In the genomic region with DNA sequence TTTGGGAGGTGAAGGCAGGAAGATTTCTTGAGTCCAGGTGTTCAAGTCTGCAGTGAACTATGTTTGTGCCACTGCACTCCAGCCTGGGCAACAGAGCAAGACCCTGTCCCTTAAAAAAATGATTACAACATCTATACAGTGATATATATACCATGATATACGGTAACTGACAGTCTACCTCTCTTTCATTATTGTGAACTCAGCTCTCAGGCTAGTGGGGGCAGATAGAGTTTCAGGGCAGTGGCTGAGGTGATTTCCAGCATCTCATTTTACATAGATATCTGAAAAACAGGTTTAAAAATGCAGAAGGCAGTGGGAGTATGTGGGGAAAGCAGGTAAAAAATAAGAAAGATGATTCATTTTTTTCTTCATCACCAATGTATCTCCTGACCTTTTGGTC, we compare ENCODE assay signal across 25 cellular contexts. TPM values are rescaled to one million over a fixed set of nuclear protein-coding genes. Genes with fewer than 3 reads are reported as not detected.
DNase-seq lines count a peak whose midpoint lies in the region; ATAC-seq, FAIRE-seq and TF ChIP-seq lines count a peak whose summit lies in the region.
"Had no signal": no experiment of that assay in that cellular context is flagged by ENCODE, and none has a peak within 500 bp of the region (broad histone marks: within the 10 kb centered on the region; RNA-seq: fewer than 3 reads in every experiment).

No MANE protein-coding gene starts in this region.

- no peaks in the 10 kb centered on the region for H3K4me1 ChIP-seq in mesenchymal stem cell (ENCODE audit: control insufficient read depth, insufficient read depth, low read depth, low read length)
- H3K4me1 ChIP-seq in spleen: no peaks in the 10 kb centered on the region
- H3K4me1 ChIP-seq in kidney (ENCODE audit: control insufficient read depth in 1 of 2, insufficient read depth in 1 of 2, low read depth in 1 of 2, low read length in 2 of 2): no peaks in the 10 kb centered on the region
- H3K4me1 ChIP-seq: BLaER1, SJCRH30, tibial nerve had no signal

- no CpG with 5 or more reads among the region's 1 CpG for WGBS in mesenchymal stem cell
- 45 to 82% (median 58%) methylated on average over 1 of the region's 1 CpG for whole genome bisulfite sequencing in spleen, 5 donors

- H4K91ac ChIP-seq in mesenchymal stem cell (ENCODE audit: low read length): no peak overlapping the region

- H3K9me3 Mint-ChIP-seq in activated CD8-positive, alpha-beta T cell treated with anti-CD3 and anti-CD28 coated beads for 36 hours: no peaks in the 10 kb centered on the region
- H3K9me3 Mint-ChIP-seq in activated CD8-positive, alpha-beta T cell treated with anti-CD3 and anti-CD28 coated beads, Interleukin-2, amount 10 ng/mL, durations not matched to agents 7 days and 5 days (ENCODE audit: insufficient read depth): no peaks in the 10 kb centered on the region
- H3K9me3 Mint-ChIP-seq: IgD-negative memory B cell had no signal

- no peak overlapping the region for H2BK15ac ChIP-seq in mesenchymal stem cell (ENCODE audit: low read depth, poor library complexity, severe bottlenecking)

- no peak overlapping the region for H2BK5ac ChIP-seq in mesenchymal stem cell (ENCODE audit: low read depth, low read length, poor library complexity, severe bottlenecking)

- no peak overlapping the region for H2AK5ac ChIP-seq in mesenchymal stem cell (ENCODE audit: low read length, severe bottlenecking)

- no peak overlapping the region for H2AFZ ChIP-seq in mesenchymal stem cell (ENCODE audit: low read depth, low read length)

- peaks cover 3% of the 10 kb centered on the region for H3K4me1 Mint-ChIP-seq in activated CD8-positive, alpha-beta T cell treated with anti-CD3 and anti-CD28 coated beads for 36 hours (ENCODE audit: low read depth)
- no peaks in the 10 kb centered on the region for H3K4me1 Mint-ChIP-seq in activated CD8-positive, alpha-beta T cell treated with anti-CD3 and anti-CD28 coated beads, Interleukin-2, amount 10 ng/mL, durations not matched to agents 7 days and 5 days (ENCODE audit: low read depth)

- no peak overlapping the region for H3K18ac ChIP-seq in mesenchymal stem cell (ENCODE audit: low read depth in 1 of 2, low read length in 2 of 2)

- intact Hi-C loops in activated CD8-positive, alpha-beta T cell treated with anti-CD3 and anti-CD28 coated beads for 36 hours (cut with micrococcal nuclease): no loop called here
- intact Hi-C loops in spleen (cut with DNase I; ENCODE audit: low total_unique reads) (no loop called here), kidney (cut with DNase I) (no loop called here)

- FAIRE-seq in kidney (lab: Jason Lieb, UNC): no peak
- FAIRE-seq: endothelial cell of umbilical vein, frontal cortex had no signal

- TF ChIP-seq CTCF in activated CD8-positive, alpha-beta T cell treated with anti-CD3 and anti-CD28 coated beads for 36 hours (IDR thresholded peaks at IDR 0.05): no peak
- TF ChIP-seq CTCF in spleen (IDR thresholded peaks at IDR 0.05 in 8 of 11, conservative IDR thresholded peaks at IDR 0.05 in 3 of 11): no peak
- no peak for TF ChIP-seq CTCF in kidney (IDR thresholded peaks at IDR 0.05; ENCODE audit: borderline replicate concordance, extremely low read depth, insufficient read depth)

- H3K9me3 ChIP-seq in mesenchymal stem cell (ENCODE audit: control insufficient read depth, low read length): no peaks in the 10 kb centered on the region
- H3K9me3 ChIP-seq in spleen: no peaks in the 10 kb centered on the region
- no peaks in the 10 kb centered on the region for H3K9me3 ChIP-seq in kidney (ENCODE audit: control insufficient read depth in 1 of 2, low read length in 2 of 2)
- H3K9me3 ChIP-seq: BLaER1, SJCRH30, tibial nerve had no signal

- no peak overlapping the region for H4K8ac ChIP-seq in mesenchymal stem cell (ENCODE audit: low read length)

- H3K9ac ChIP-seq in mesenchymal stem cell (ENCODE audit: low read length) (no peak overlapping the region), kidney (ENCODE audit: low read length in 2 of 2) (no peak overlapping the region)
- H3K9ac ChIP-seq: BLaER1 had no signal

- H2BK12ac ChIP-seq in mesenchymal stem cell (ENCODE audit: low read length in 2 of 2): no peak overlapping the region

- no peaks in the 10 kb centered on the region for H3K36me3 Mint-ChIP-seq in activated CD8-positive, alpha-beta T cell treated with anti-CD3 and anti-CD28 coated beads for 36 hours (ENCODE audit: low read depth)
- H3K36me3 Mint-ChIP-seq in activated CD8-positive, alpha-beta T cell treated with anti-CD3 and anti-CD28 coated beads, Interleukin-2, amount 10 ng/mL, durations not matched to agents 7 days and 5 days (ENCODE audit: low read depth): no peaks in the 10 kb centered on the region
- H3K36me3 Mint-ChIP-seq: IgD-negative memory B cell had no signal

- H3K36me3 ChIP-seq in mesenchymal stem cell (ENCODE audit: control insufficient read depth in 1 of 2, insufficient read depth in 2 of 2, low read depth in 1 of 2, low read length in 2 of 2) (no peaks in the 10 kb centered on the region), spleen (no peaks in the 10 kb centered on the region), kidney (ENCODE audit: control insufficient read depth in 1 of 2, insufficient read depth in 2 of 2, low read length in 2 of 2) (no peaks in the 10 kb centered on the region)
- H3K36me3 ChIP-seq: BLaER1, SJCRH30, tibial nerve had no signal

- H3K27ac ChIP-seq in mesenchymal stem cell (ENCODE audit: low read length, poor library complexity, severe bottlenecking) (no peak overlapping the region), spleen (no peak overlapping the region), kidney (ENCODE audit: low read depth in 2 of 2, low read length in 2 of 2) (no peak overlapping the region)
- H3K27ac ChIP-seq: 22Rv1, BLaER1, SJCRH30, tibial nerve had no signal

- no peak overlapping the region for H3K4me3 Mint-ChIP-seq in activated CD8-positive, alpha-beta T cell treated with anti-CD3 and anti-CD28 coated beads for 36 hours
- no peak overlapping the region for H3K4me3 Mint-ChIP-seq in activated CD8-positive, alpha-beta T cell treated with anti-CD3 and anti-CD28 coated beads, Interleukin-2, amount 10 ng/mL, durations not matched to agents 7 days and 5 days
- H3K4me3 Mint-ChIP-seq: IgD-negative memory B cell had no signal

- no peaks in the 10 kb centered on the region for H3K79me1 ChIP-seq in mesenchymal stem cell (replicated peaks; ENCODE audit: low read length, poor library complexity, severe bottlenecking)

- POLR2A ChIA-PET in activated CD8-positive, alpha-beta T cell treated with anti-CD3 and anti-CD28 coated beads for 36 hours (lab: Charles Lee): no interaction called here
- POLR2A ChIA-PET in activated CD8-positive, alpha-beta T cell treated with anti-CD3 and anti-CD28 coated beads, Interleukin-2, amount 10 ng/mL, durations not matched to agents 7 days and 5 days (lab: Charles Lee): no interaction called here

- CTCF ChIA-PET in activated CD8-positive, alpha-beta T cell treated with anti-CD3 and anti-CD28 coated beads for 36 hours (lab: Charles Lee): no interaction called here
- CTCF ChIA-PET in activated CD8-positive, alpha-beta T cell treated with anti-CD3 and anti-CD28 coated beads, Interleukin-2, amount 10 ng/mL, durations not matched to agents 7 days and 5 days (lab: Charles Lee): no interaction called here

- peak; percentile 31 for DNase-seq in activated CD8-positive, alpha-beta T cell treated with anti-CD3 and anti-CD28 coated beads for 36 hours
- DNase-seq in activated CD8-positive, alpha-beta T cell treated with anti-CD3 and anti-CD28 coated beads, Interleukin-2, amount 10 ng/mL, durations not matched to agents 7 days and 5 days: no peak
- DNase-seq in mesenchymal stem cell (no peak), spleen (no peak), kidney (no peak), SK-N-DZ (ENCODE audit: low spot score) (no peak)
- DNase-seq: activated gamma-delta T cell, aorta, cerebellar nuclear complex, NCI-H2081, NCI-H524, OCI-M1, posterior cingulate gyrus, SJCRH30, T-helper 9 cell had no signal

- peak; percentile 88 for ATAC-seq in activated CD8-positive, alpha-beta T cell treated with anti-CD3 and anti-CD28 coated beads for 36 hours
- no peak for ATAC-seq in activated CD8-positive, alpha-beta T cell treated with anti-CD3 and anti-CD28 coated beads, Interleukin-2, amount 10 ng/mL, durations not matched to agents 7 days and 5 days
- ATAC-seq in GM21576 (IDR thresholded peaks at IDR 0.05; ENCODE audit: unreplicated experiment) (peak; percentile 71), HG03103 (IDR thresholded peaks at IDR 0.05; ENCODE audit: low read depth, unreplicated experiment) (peak; percentile 58)
- ATAC-seq: activated CD4-positive, CD25-positive, alpha-beta regulatory T cell treated with anti-CD3 and anti-CD28 coated beads, Interleukin-2, amount 50 U/mL, for 24 hours had no signal

- H2BK120ac ChIP-seq in mesenchymal stem cell (ENCODE audit: low read depth, low read length): no peak overlapping the region

- no peak for TF ChIP-seq POLR2A in spleen (IDR thresholded peaks at IDR 0.05)

- peaks cover 14% of the 10 kb centered on the region for H3K27me3 Mint-ChIP-seq in activated CD8-positive, alpha-beta T cell treated with anti-CD3 and anti-CD28 coated beads for 36 hours
- H3K27me3 Mint-ChIP-seq in activated CD8-positive, alpha-beta T cell treated with anti-CD3 and anti-CD28 coated beads, Interleukin-2, amount 10 ng/mL, durations not matched to agents 7 days and 5 days (ENCODE audit: low read depth): peaks cover 2% of the 10 kb centered on the region
- H3K27me3 Mint-ChIP-seq: IgD-negative memory B cell had no signal

- no peak overlapping the region for H3K23ac ChIP-seq in mesenchymal stem cell (ENCODE audit: low read length in 2 of 2)

- no peak overlapping the region for H3K27ac Mint-ChIP-seq in activated CD8-positive, alpha-beta T cell treated with anti-CD3 and anti-CD28 coated beads for 36 hours
- no peak overlapping the region for H3K27ac Mint-ChIP-seq in activated CD8-positive, alpha-beta T cell treated with anti-CD3 and anti-CD28 coated beads, Interleukin-2, amount 10 ng/mL, durations not matched to agents 7 days and 5 days
- H3K27ac Mint-ChIP-seq: IgD-negative memory B cell had no signal

- H3K4me2 ChIP-seq in mesenchymal stem cell (ENCODE audit: low read length, poor library complexity, severe bottlenecking): no peak overlapping the region
- H3K4me2 ChIP-seq: BLaER1 had no signal

- no peaks in the 10 kb centered on the region for H3K27me3 ChIP-seq in mesenchymal stem cell (ENCODE audit: control insufficient read depth in 1 of 2, insufficient read depth in 1 of 2, low read length in 2 of 2)
- peaks cover 0 to 9% (median 0%) of the 10 kb centered on the region in 7 donors for H3K27me3 ChIP-seq in spleen (replicated peaks in 1 of 7)
- H3K27me3 ChIP-seq: BLaER1, SJCRH30, tibial nerve had no signal

- H3K4me3 ChIP-seq in mesenchymal stem cell (ENCODE audit: insufficient read depth in 1 of 2, low read depth in 1 of 2, low read length in 2 of 2): no peak overlapping the region
- no peak overlapping the region for H3K4me3 ChIP-seq in spleen
- no peak overlapping the region for H3K4me3 ChIP-seq in kidney (ENCODE audit: low read length in 2 of 2)
- H3K4me3 ChIP-seq: BLaER1, SJCRH30, tibial nerve had no signal

- no peak overlapping the region for H3K4ac ChIP-seq in mesenchymal stem cell (ENCODE audit: low read depth in 1 of 2, low read length in 2 of 2)

- no peak overlapping the region for H3K14ac ChIP-seq in mesenchymal stem cell (ENCODE audit: low read length in 2 of 2)

RNA-seq across cellular contexts. Expression of gene NTNG1, which starts 8.1 kb away (rescaled TPM):
- 1 to 10 TPM in 1 of 2 experiments, under 1 TPM in 1; 0.96 to 1.0 TPM for total RNA-seq in activated CD8-positive, alpha-beta T cell treated with anti-CD3 and anti-CD28 coated beads for 36 hours
- not detected for total RNA-seq in activated CD8-positive, alpha-beta T cell treated with anti-CD3 and anti-CD28 coated beads, Interleukin-2, amount 10 ng/mL, durations not matched to agents 7 days and 5 days
- not detected for polyA plus RNA-seq in mesenchymal stem cell (2013, experiment 1 of 2)
- polyA plus RNA-seq in mesenchymal stem cell (2013, experiment 2 of 2): not detected
- 1 to 10 TPM in 6 of 7 donors, under 1 TPM in 1; 0.65 to 2.0 (median 1.2) TPM for total RNA-seq in spleen
- polyA plus RNA-seq in spleen: under 1 TPM; 0.11 to 0.48 (median 0.22) TPM
- 2.8 TPM for total RNA-seq in kidney
- 7.7 TPM for polyA plus RNA-seq in kidney (ENCODE audit: insufficient read depth, low read depth, low replicate concordance)
- polyA plus RNA-seq in SK-N-DZ (2014; cell fraction: cytosol; rRNA removed): 5.4 and 8.6 TPM in 2 replicates
- 5.0 and 9.6 TPM in 2 replicates for polyA plus RNA-seq in SK-N-DZ (2014; cell fraction: nucleus; rRNA removed)
- total RNA-seq: endothelial cell of umbilical vein, SJCRH30 had no signal
- polyA plus RNA-seq: aorta, endothelial cell of umbilical vein, liver had no signal
